In the genomic region with DNA sequence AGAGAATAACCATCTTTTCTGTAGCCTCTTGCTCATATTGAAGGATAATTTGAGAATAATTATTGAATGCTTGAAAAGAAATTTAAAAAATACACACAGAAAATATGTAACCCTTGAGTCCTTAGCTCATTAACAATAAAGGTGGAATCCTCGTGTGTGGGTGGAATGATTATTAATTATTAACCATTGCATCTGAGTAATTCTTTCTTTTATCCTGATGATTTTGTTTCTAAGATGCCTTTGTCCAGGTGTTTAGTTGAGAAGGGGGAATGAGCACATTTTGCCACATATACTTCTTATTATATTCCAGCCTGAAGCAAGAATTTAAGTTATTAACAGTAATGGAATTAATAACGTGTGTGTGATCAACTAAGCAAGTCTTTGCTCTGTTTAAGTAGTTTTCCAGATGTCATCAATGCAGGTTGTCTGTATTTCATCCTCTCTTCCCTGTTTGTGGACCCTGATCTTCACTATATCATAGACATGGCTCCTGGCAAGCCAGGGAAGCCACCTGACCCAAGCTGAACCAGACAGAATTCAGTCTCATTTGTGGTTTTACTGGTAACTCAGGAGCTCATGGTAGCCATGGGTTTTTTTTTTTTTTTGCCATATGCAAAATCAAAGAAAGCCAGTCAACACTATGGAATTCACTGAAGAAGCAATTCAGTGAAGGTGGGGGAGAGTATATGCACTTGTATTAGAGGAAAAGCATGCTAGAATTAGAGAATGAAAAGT, we compare ENCODE assay signal across 20 cellular contexts.
A peak's percentile ranks its signal among the peaks of the same experiment; 100 is the strongest.
DNase-seq lines count a peak whose midpoint lies in the region; ATAC-seq, FAIRE-seq and TF ChIP-seq lines count a peak whose summit lies in the region.
"Had no signal": no experiment of that assay in that cellular context is flagged by ENCODE, and none has a peak within 500 bp of the region (broad histone marks: within the 10 kb centered on the region; RNA-seq: fewer than 3 reads in every experiment).

No MANE protein-coding gene starts in this region.

- H3K9me3 Mint-ChIP-seq in activated CD4-positive, alpha-beta memory T cell treated with anti-CD3 and anti-CD28 coated beads for 36 hours = no peaks in the 10 kb centered on the region
- H3K9me3 Mint-ChIP-seq: activated naive CD4-positive, alpha-beta T cell treated with anti-CD3 and anti-CD28 coated beads, Interleukin-2, amount 50 U/mL, for 72 hours had no signal

- in situ Hi-C loops in IMR-90 (cut with MboI; ENCODE audit: low sequenced_read_pairs) (no loop called here), mammary epithelial cell (cut with MboI; ENCODE audit: low sequenced_read_pairs in 2 of 2) (no loop called here)

- H3K9ac ChIP-seq in IMR-90 (ENCODE audit: low read depth, low read length) (no peak overlapping the region), mammary epithelial cell (ENCODE audit: insufficient read depth, low read length) (no peak overlapping the region)

- H2BK5ac ChIP-seq in IMR-90 (ENCODE audit: low read depth, low read length, poor library complexity, severe bottlenecking) = no peak overlapping the region

- peaks cover 2% of the 10 kb centered on the region; the same call in 1 of the 2 replicates for H3K27me3 ChIP-seq in BJ (ENCODE audit: control insufficient read depth, insufficient read depth, low read length)
- peaks cover 5% of the 10 kb centered on the region for H3K27me3 ChIP-seq in IMR-90 (ENCODE audit: control insufficient read depth, insufficient read depth, low read length)
- no peaks in the 10 kb centered on the region for H3K27me3 ChIP-seq in mammary epithelial cell (ENCODE audit: insufficient read depth, low read length)
- H3K27me3 ChIP-seq in kidney epithelial cell (ENCODE audit: control insufficient read depth, insufficient read depth, low read length) = no peaks in the 10 kb centered on the region
- H3K27me3 ChIP-seq: cardiac muscle cell had no signal

- H2AK5ac ChIP-seq in IMR-90 (ENCODE audit: low read depth, low read length) = no peak overlapping the region

- H2AFZ ChIP-seq in IMR-90 (replicated peaks; ENCODE audit: low read length, poor library complexity) (no peak overlapping the region), mammary epithelial cell (ENCODE audit: low read depth, low read length) (peak overlapping the region; percentile 45)

- H3K4me1 ChIP-seq in IMR-90 (ENCODE audit: control insufficient read depth, insufficient read depth, low read length) (peaks cover 5% of the 10 kb centered on the region; the same call in 1 of the 2 replicates), mammary epithelial cell (ENCODE audit: insufficient read depth, low read length) (peaks cover 11% of the 10 kb centered on the region)
- H3K4me1 ChIP-seq: A549 had no signal

- TF ChIP-seq CTCF in BJ (IDR thresholded peaks at IDR 0.05; ENCODE audit: insufficient read depth, low read depth, low read length) (no peak), IMR-90 (conservative IDR thresholded peaks at IDR 0.05; ENCODE audit: low read depth, low read length) (no peak), mammary epithelial cell (conservative IDR thresholded peaks at IDR 0.05 in 1 of 2, IDR thresholded peaks at IDR 0.05 in 1 of 2; ENCODE audit: extremely low read depth in 1 of 2, insufficient read depth in 1 of 2, low read depth in 1 of 2, low read length in 2 of 2) (no peak), kidney epithelial cell (IDR thresholded peaks at IDR 0.05; ENCODE audit: insufficient read depth, low read length, poor library complexity, severe bottlenecking) (no peak)

- no peak overlapping the region for H3K27ac Mint-ChIP-seq in activated CD4-positive, alpha-beta memory T cell treated with anti-CD3 and anti-CD28 coated beads for 36 hours
- H3K27ac Mint-ChIP-seq: activated CD8-positive, alpha-beta T cell treated with anti-CD3 and anti-CD28 coated beads, Interleukin-2, amount 10 ng/mL, durations not matched to agents 7 days and 5 days; activated naive CD4-positive, alpha-beta T cell treated with anti-CD3 and anti-CD28 coated beads, Interleukin-2, amount 50 U/mL, for 72 hours; stimulated activated naive B cell treated with anti-CD40 and anti-IgM and Interleukin-4, amounts not matched to agents 10 μg/mL and 1 μg/mL and 100 μg/mL, for 72 hours had no signal

- H2BK15ac ChIP-seq in IMR-90 (ENCODE audit: low read depth, low read length) = no peak overlapping the region

- H4K5ac ChIP-seq in IMR-90 (ENCODE audit: low read depth, low read length) = no peak overlapping the region

- TF ChIP-seq POLR2A in IMR-90 (IDR thresholded peaks at IDR 0.05; ENCODE audit: low read depth, low read length) (no peak), H54 (IDR thresholded peaks at IDR 0.05; ENCODE audit: low read depth, low read length) (no peak)

- H3K18ac ChIP-seq in IMR-90 (ENCODE audit: low read depth, low read length) = no peak overlapping the region

- peaks cover 12% of the 10 kb centered on the region for H3K27me3 Mint-ChIP-seq in activated CD4-positive, alpha-beta memory T cell treated with anti-CD3 and anti-CD28 coated beads for 36 hours
- H3K27me3 Mint-ChIP-seq: stimulated activated naive B cell treated with anti-CD40 and anti-IgM and Interleukin-4, amounts not matched to agents 10 μg/mL and 1 μg/mL and 100 μg/mL, for 72 hours had no signal

- intact Hi-C loops in IMR-90 (cut with micrococcal nuclease) (no loop called here), mammary epithelial cell (cut with micrococcal nuclease) (no loop called here)
- intact Hi-C loops in activated CD4-positive, alpha-beta memory T cell treated with anti-CD3 and anti-CD28 coated beads for 36 hours (cut with micrococcal nuclease) = no loop called here

- no peak overlapping the region for H4K91ac ChIP-seq in IMR-90 (ENCODE audit: insufficient read depth, low read depth, low read length)

- H3K9me1 ChIP-seq in IMR-90 (ENCODE audit: insufficient read depth, low read length) = no peaks in the 10 kb centered on the region

- FAIRE-seq in H54 (lab: Jason Lieb, UNC) = no peak
- FAIRE-seq: A549, K562 had no signal

- H3K14ac ChIP-seq in IMR-90 (replicated peaks; ENCODE audit: low read depth, low read length) = no peak overlapping the region

- CTCF ChIA-PET in BJ (lab: Yijun Ruan, JAX) = interaction anchor here (0.6 kb wide), 1 partner anchor 134 kb away, joined by 4 read pairs; no protein-coding TSS in a partner anchor
- CTCF ChIA-PET in IMR-90 (lab: Yijun Ruan, JAX) = interaction anchor here (0.6 kb wide), 1 partner anchor 1444 kb away, joined by 3 read pairs; no protein-coding TSS in a partner anchor
- CTCF ChIA-PET in mammary epithelial cell (lab: Charles Lee; ENCODE audit: low non-redundant PET) = no interaction called here
- CTCF ChIA-PET in activated CD4-positive, alpha-beta memory T cell treated with anti-CD3 and anti-CD28 coated beads for 36 hours (lab: Charles Lee) = no interaction called here

- no peak overlapping the region for H2AK9ac ChIP-seq in IMR-90 (replicated peaks; ENCODE audit: low read depth, low read length, poor library complexity)

- BruUV-seq in IMR-90 (replicated peaks; lab: Mats Ljungman, UMichigan) (no TSS peak), mammary epithelial cell (replicated peaks; lab: Mats Ljungman, UMichigan) (no TSS peak)

- no peaks in the 10 kb centered on the region for H3K36me3 Mint-ChIP-seq in activated CD4-positive, alpha-beta memory T cell treated with anti-CD3 and anti-CD28 coated beads for 36 hours
- H3K36me3 Mint-ChIP-seq: activated naive CD4-positive, alpha-beta T cell treated with anti-CD3 and anti-CD28 coated beads, Interleukin-2, amount 50 U/mL, for 72 hours had no signal

- H3K4me3 ChIP-seq in BJ (ENCODE audit: low read depth, low read length) (no peak overlapping the region), IMR-90 (ENCODE audit: insufficient read depth, low read depth, low read length) (no peak overlapping the region), mammary epithelial cell (replicated peaks in 1 of 3; ENCODE audit: insufficient read depth in 1 of 3, low read depth in 2 of 3, low read length in 3 of 3) (no peak overlapping the region), kidney epithelial cell (ENCODE audit: low read depth, low read length) (no peak overlapping the region)
- H3K4me3 ChIP-seq: A549, cardiac muscle cell, K562, mucosa of descending colon had no signal

- no peak overlapping the region for H3K23ac ChIP-seq in IMR-90 (ENCODE audit: low read depth, low read length)

- H2BK120ac ChIP-seq in IMR-90 (ENCODE audit: low read depth, low read length) = no peak overlapping the region

- peak; percentile 60 for ATAC-seq in IMR-90 (ENCODE audit: low read depth)
- no peak for ATAC-seq in HG02759 (IDR thresholded peaks at IDR 0.05; ENCODE audit: unreplicated experiment)
- ATAC-seq: A549; activated CD8-positive, alpha-beta T cell treated with anti-CD3 and anti-CD28 coated beads, Interleukin-2, amount 10 ng/mL, durations not matched to agents 7 days and 5 days; activated naive CD4-positive, alpha-beta T cell treated with anti-CD3 and anti-CD28 coated beads, Interleukin-2, amount 50 U/mL, for 72 hours; K562; mucosa of descending colon; stimulated activated naive B cell treated with anti-CD40 and anti-IgM and Interleukin-4, amounts not matched to agents 10 μg/mL and 1 μg/mL and 100 μg/mL, for 72 hours had no signal

- H3K27ac ChIP-seq in IMR-90 (ENCODE audit: insufficient read depth, low read length) (no peak overlapping the region), mammary epithelial cell (ENCODE audit: insufficient read depth, low read depth, low read length) (no peak overlapping the region)
- H3K27ac ChIP-seq: A549, C4-2B had no signal

- H3K4me3 Mint-ChIP-seq in activated CD4-positive, alpha-beta memory T cell treated with anti-CD3 and anti-CD28 coated beads for 36 hours = no peak overlapping the region
- H3K4me3 Mint-ChIP-seq: activated CD8-positive, alpha-beta T cell treated with anti-CD3 and anti-CD28 coated beads, Interleukin-2, amount 10 ng/mL, durations not matched to agents 7 days and 5 days; stimulated activated naive B cell treated with anti-CD40 and anti-IgM and Interleukin-4, amounts not matched to agents 10 μg/mL and 1 μg/mL and 100 μg/mL, for 72 hours had no signal

- H4K20me1 ChIP-seq in IMR-90 (ENCODE audit: insufficient read depth, low read length) = no peaks in the 10 kb centered on the region
- no peaks in the 10 kb centered on the region for H4K20me1 ChIP-seq in mammary epithelial cell (ENCODE audit: insufficient read depth, low read length)

- H3K36me3 ChIP-seq in BJ (ENCODE audit: control insufficient read depth, insufficient read depth, low read length) (no peaks in the 10 kb centered on the region), IMR-90 (ENCODE audit: control insufficient read depth, insufficient read depth, low read length) (no peaks in the 10 kb centered on the region), mammary epithelial cell (ENCODE audit: insufficient read depth, low read length) (no peaks in the 10 kb centered on the region), kidney epithelial cell (ENCODE audit: control insufficient read depth, insufficient read depth, low read length) (no peaks in the 10 kb centered on the region)
- H3K36me3 ChIP-seq: cardiac muscle cell had no signal

- dilution Hi-C loops in IMR-90 (cut with HindIII; ENCODE audit: low sequenced_read_pairs, unreplicated experiment) = no loop called here
- dilution Hi-C loops in mammary epithelial cell (cut with HindIII; ENCODE audit: low sequenced_read_pairs) = loop anchor here (5.0 kb wide), 1 partner anchor 82 kb away; no protein-coding TSS in a partner anchor

- H3K4me2 ChIP-seq in IMR-90 (ENCODE audit: low read depth, low read length) (0 out of 2 replicates have a peak overlapping the region, but pooled peaks have one; percentile 38), mammary epithelial cell (ENCODE audit: insufficient read depth, low read depth, low read length) (peak overlapping the region; percentile 22)
- H3K4me2 ChIP-seq: A549 had no signal

- no peak overlapping the region for H3K56ac ChIP-seq in IMR-90 (ENCODE audit: extremely low read depth, insufficient read depth, low read length)

- no peak for TF ChIP-seq RAD21 in IMR-90 (IDR thresholded peaks at IDR 0.05; ENCODE audit: low read length)

- no CpG with 5 or more reads among the region's 2 CpGs for WGBS in IMR-90 (ENCODE audit: extremely low coverage in 2 of 2, insufficient read length in 1 of 2), 2 experiments
- WGBS in mammary epithelial cell (ENCODE audit: low coverage, missing lambda C conversion rate) = 45% methylated on average over 2 of the region's 2 CpGs

- no peaks in the 10 kb centered on the region for H3K4me1 Mint-ChIP-seq in activated CD4-positive, alpha-beta memory T cell treated with anti-CD3 and anti-CD28 coated beads for 36 hours (ENCODE audit: low read depth)

- H3K4ac ChIP-seq in IMR-90 (ENCODE audit: low read depth, low read length) = no peak overlapping the region

- DNase-seq in BJ (ENCODE audit: low read depth) = peak; percentile 25
- peak; percentile 52 for DNase-seq in IMR-90
- peak; percentile 74 for DNase-seq in mammary epithelial cell
- DNase-seq in kidney epithelial cell (ENCODE audit: low read depth) = peak; percentile 35
- DNase-seq in inferior parietal cortex (ENCODE audit: extremely low spot score) = no peak
- DNase-seq in H54 (ENCODE audit: insufficient read length, low spot score) = no peak
- no peak for DNase-seq in activated CD4-positive, alpha-beta memory T cell treated with anti-CD3 and anti-CD28 coated beads for 36 hours
- DNase-seq: activated CD8-positive, alpha-beta T cell treated with anti-CD3 and anti-CD28 coated beads, Interleukin-2, amount 10 ng/mL, durations not matched to agents 7 days and 5 days; activated T-cell treated with anti-CD3 and anti-CD28 coated beads, Interleukin-2, amount 50 U/mL, for 48 hours; mucosa of descending colon; NCI-H2081 treated with DMSO at 0.1 percent for 48 hours; NCI-H524 treated with DMSO at 0.1 percent for 48 hours; SIG-M5; stimulated activated naive B cell treated with anti-CD40 and anti-IgM and Interleukin-4, amounts not matched to agents 10 μg/mL and 1 μg/mL and 100 μg/mL, for 72 hours had no signal

- H3K9me3 ChIP-seq in IMR-90 (ENCODE audit: control insufficient read depth, insufficient read depth, low read length) (0 out of 2 replicates have a peak, but pooled peaks cover 2% of the 10 kb centered on the region), mammary epithelial cell (replicated peaks; ENCODE audit: insufficient read depth, low read length) (peaks cover 2% of the 10 kb centered on the region)
- H3K9me3 ChIP-seq: A549, mucosa of descending colon had no signal

- POLR2A ChIA-PET in BJ (lab: Charles Lee) (interaction anchor here (0.6 kb wide), 3 partner anchors 37 to 915 kb away, joined by 4 to 8 read pairs (median 5); no protein-coding TSS in a partner anchor), IMR-90 (lab: Charles Lee; ENCODE audit: unreplicated experiment) (no interaction called here)
- POLR2A ChIA-PET in activated CD4-positive, alpha-beta memory T cell treated with anti-CD3 and anti-CD28 coated beads for 36 hours (lab: Charles Lee) = no interaction called here

- no peaks in the 10 kb centered on the region for H3K79me1 ChIP-seq in IMR-90 (ENCODE audit: low read depth in 1 of 2, low read length in 2 of 2)

- no peak overlapping the region for H2BK20ac ChIP-seq in IMR-90 (ENCODE audit: low read depth, low read length)

- H4K8ac ChIP-seq in IMR-90 (ENCODE audit: low read depth in 2 of 2, low read length in 2 of 2) = no peak overlapping the region

- H3K79me2 ChIP-seq in mammary epithelial cell (ENCODE audit: insufficient read depth, low read length) = no peaks in the 10 kb centered on the region

Comparison
In these comparisons a context has a peak if more than half of its experiments do, and no peak if none do; other contexts are left out.
1. DNase-seq: peak in BJ (single experiment), IMR-90 (single experiment), mammary epithelial cell (single experiment) and kidney epithelial cell (single experiment); none in inferior parietal cortex (single experiment), H54 (single experiment) and activated CD4-positive, alpha-beta memory T cell treated with anti-CD3 and anti-CD28 coated beads for 36 hours (single experiment).
2. CTCF ChIA-PET loops: an anchor here in BJ (0.6 kb wide) and IMR-90 (0.6 kb wide); none called in mammary epithelial cell and activated CD4-positive, alpha-beta memory T cell treated with anti-CD3 and anti-CD28 coated beads for 36 hours.